ENCODE assay signal across 8 cellular contexts in genomic region chr5:177134653-177135225, GRCh38. TPM values are rescaled to one million over a fixed set of nuclear protein-coding genes. Genes with fewer than 3 reads are reported as not detected.
DNase-seq lines count a peak whose midpoint lies in the region; ATAC-seq and TF ChIP-seq lines count a peak whose summit lies in the region.

No MANE protein-coding gene starts in this region.

- H3K9me3 ChIP-seq in Peyer's patch, result no peaks in the 10 kb centered on the region
- H3K9me3 ChIP-seq in psoas muscle, result no peaks in the 10 kb centered on the region

- DNase-seq in H7 (no peak), Peyer's patch (peak in 1 of 3 donors; percentile 33), epithelial cell of proximal tubule (ENCODE audit: low read depth) (no peak), psoas muscle (peak in 1 of 2 donors; percentile 16)
- DNase-seq in activated CD8-positive, alpha-beta memory T cell treated with anti-CD3 and anti-CD28 coated beads for 24 hours, result no peak
- DNase-seq in NK-92 treated with Interleukin-12 subunit alpha and Interleukin-12 subunit beta, amount 100 ng/mL, for 24 hours (lab: John Stamatoyannopoulos, UW), result no peak

- TF ChIP-seq CTCF in Peyer's patch (IDR thresholded peaks at IDR 0.05) (no peak), epithelial cell of proximal tubule (conservative IDR thresholded peaks at IDR 0.05; ENCODE audit: low read depth, low read length) (no peak), psoas muscle (IDR thresholded peaks at IDR 0.05) (no peak)

- H3K27ac ChIP-seq in Peyer's patch (peak overlapping the region; percentile 86 to 94 (median 92)), psoas muscle (peak overlapping the region; percentile 82)

- no peak for TF ChIP-seq POLR2A in Peyer's patch (IDR thresholded peaks at IDR 0.05)

- H3K4me1 ChIP-seq in Peyer's patch (peaks cover 8 to 46% (median 23%) of the 10 kb centered on the region in 4 donors), psoas muscle (peaks cover 40% of the 10 kb centered on the region)

- intact Hi-C loops in psoas muscle (cut with DNase I), result loop anchor here in 1 of 2 donors (2.0 to 5.0 kb wide), 2 partner anchors 18 to 168 kb away; partner anchors contain the start of genes PRELID1 and RAB24

- H3K36me3 ChIP-seq in H7 (replicated peaks; ENCODE audit: control insufficient read depth, insufficient read depth, low read length), result peaks cover 20% of the 10 kb centered on the region
- H3K36me3 ChIP-seq in Peyer's patch, result peaks cover 0 to 30% (median 0%) of the 10 kb centered on the region in 3 donors
- peaks cover 3 to 44% of the 10 kb centered on the region in 2 donors for H3K36me3 ChIP-seq in psoas muscle (ENCODE audit: insufficient read depth in 1 of 2, low read depth in 1 of 2)

- H3K27me3 ChIP-seq in H7 (ENCODE audit: control insufficient read depth, insufficient read depth, low read length), result no peaks in the 10 kb centered on the region
- H3K27me3 ChIP-seq in Peyer's patch, result no peaks in the 10 kb centered on the region
- no peaks in the 10 kb centered on the region for H3K27me3 ChIP-seq in psoas muscle (ENCODE audit: insufficient read depth in 3 of 3, low read length in 2 of 3)

- WGBS in psoas muscle, 3 donors, result 7 to 12% (median 9%) methylated on average over 13 of the region's 13 CpGs

- H3K4me3 ChIP-seq in H7 (ENCODE audit: insufficient read depth, low read depth, low read length) (peak overlapping the region; percentile 83), Peyer's patch (peak overlapping the region; percentile 70 to 89 (median 77)), epithelial cell of proximal tubule (ENCODE audit: low read depth, low read length) (peak overlapping the region; percentile 71), psoas muscle (peak overlapping the region; percentile 93)

- ATAC-seq in psoas muscle (no peak), HG02885 (IDR thresholded peaks at IDR 0.05; ENCODE audit: poor library complexity, unreplicated experiment) (no peak), HG02852 (IDR thresholded peaks at IDR 0.05; ENCODE audit: unreplicated experiment) (no peak)

RNA-seq across cellular contexts. Expression of gene NSD1, which starts 1.2 kb away (rescaled TPM):
- 43.4 and 51.2 TPM in 2 replicates for total RNA-seq in H7 (2014; rRNA removed; shearing (Covaris generic))
- 100 to 1,000 TPM in 1 of 4 donors, 10 to 100 TPM in 3; 46.4 to 112 (median 50.1) TPM for total RNA-seq in Peyer's patch
- 27.2 and 30.6 TPM in 2 replicates for total RNA-seq in epithelial cell of proximal tubule
- 10 to 100 TPM; 38.5 to 56.2 (median 43.2) TPM for total RNA-seq in psoas muscle
- 10 to 100 TPM in 1 of 3 donors, 1 to 10 TPM in 2; 6.0 to 29.9 (median 6.1) TPM for polyA plus RNA-seq in psoas muscle

RNA-seq across cellular contexts. Expression of gene FGFR4, which starts 48.0 kb away (rescaled TPM):
- 105 and 110 TPM in 2 replicates for total RNA-seq in H7 (2014; rRNA removed; shearing (Covaris generic))
- total RNA-seq in Peyer's patch (100 to 1,000 TPM in 1 of 4 donors, 10 to 100 TPM in 3; 43.0 to 264 (median 72.3) TPM), epithelial cell of proximal tubule (50.0 and 54.6 TPM in 2 replicates), psoas muscle (1 to 10 TPM; 3.2 to 6.5 (median 4.3) TPM)
- polyA plus RNA-seq in psoas muscle, result 1 to 10 TPM; 1.6 to 4.6 (median 3.1) TPM
